In the genomic region with DNA sequence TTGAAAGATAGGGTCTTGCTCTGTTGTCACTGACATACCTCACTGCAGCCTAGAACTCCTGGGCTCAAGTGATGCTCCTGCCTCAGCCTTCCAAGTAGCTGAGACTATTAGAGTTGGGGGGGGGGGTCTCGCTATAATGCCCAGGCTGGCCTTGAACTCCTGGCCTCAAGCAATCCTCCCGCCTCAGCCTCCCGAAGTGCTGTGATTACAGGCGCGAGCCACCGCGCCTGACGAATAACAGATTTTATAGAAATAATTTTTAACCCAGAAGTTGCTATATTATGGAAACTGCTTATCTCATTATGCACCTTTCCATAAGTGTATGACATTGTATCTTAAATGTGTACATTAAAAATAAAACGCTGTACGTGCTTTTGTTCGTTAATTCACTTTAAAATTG, we compare ENCODE assay signal across 7 cellular contexts. TPM values are rescaled to one million over a fixed set of nuclear protein-coding genes. Genes with fewer than 3 reads are reported as not detected.
DNase-seq lines count a peak whose midpoint lies in the region; ATAC-seq lines count a peak whose summit lies in the region.

No MANE protein-coding gene starts in this region.

- intact Hi-C loops in activated T-helper 1 cell treated with anti-CD3 and anti-CD28 coated beads, Interleukin-12 subunit alpha, Interleukin-12 subunit beta, Interleukin-2, Interleukin-4 antibody, amounts not matched to agents 30 ng/mL and 10 ng/mL and 1 ng/mL, durations not matched to agents 14 hours and 24 hours and 36 hours (cut with micrococcal nuclease), result no loop called here

- H3K4me3 ChIP-seq in HUES48 (ENCODE audit: low read depth, low read length) (peak overlapping the region; percentile 96), iPS-18a (ENCODE audit: low read length) (peak overlapping the region; percentile 86)

- H3K27ac Mint-ChIP-seq in activated T-helper 1 cell treated with anti-CD3 and anti-CD28 coated beads, Interleukin-12 subunit alpha, Interleukin-12 subunit beta, Interleukin-2, Interleukin-4 antibody, amounts not matched to agents 30 ng/mL and 10 ng/mL and 1 ng/mL, durations not matched to agents 14 hours and 24 hours and 36 hours, result peak overlapping the region; percentile 98
- peak overlapping the region; percentile 96 to 97 for H3K27ac Mint-ChIP-seq in stimulated activated naive CD8-positive, alpha-beta T cell treated with anti-CD3 and anti-CD28 coated beads, Interleukin-15, amount 100 ng/mL, for 72 hours

- peaks cover 37% of the 10 kb centered on the region for H3K4me1 Mint-ChIP-seq in activated T-helper 1 cell treated with anti-CD3 and anti-CD28 coated beads, Interleukin-12 subunit alpha, Interleukin-12 subunit beta, Interleukin-2, Interleukin-4 antibody, amounts not matched to agents 30 ng/mL and 10 ng/mL and 1 ng/mL, durations not matched to agents 14 hours and 24 hours and 36 hours (ENCODE audit: low read depth)
- peaks cover 59% of the 10 kb centered on the region for H3K4me1 Mint-ChIP-seq in stimulated activated naive CD8-positive, alpha-beta T cell treated with anti-CD3 and anti-CD28 coated beads, Interleukin-15, amount 100 ng/mL, for 72 hours

- no peak for ATAC-seq in stimulated activated naive CD8-positive, alpha-beta T cell treated with anti-CD3 and anti-CD28 coated beads, Interleukin-15, amount 100 ng/mL, for 72 hours

- H3K9me3 Mint-ChIP-seq in activated T-helper 1 cell treated with anti-CD3 and anti-CD28 coated beads, Interleukin-12 subunit alpha, Interleukin-12 subunit beta, Interleukin-2, Interleukin-4 antibody, amounts not matched to agents 30 ng/mL and 10 ng/mL and 1 ng/mL, durations not matched to agents 14 hours and 24 hours and 36 hours, result no peaks in the 10 kb centered on the region
- no peaks in the 10 kb centered on the region for H3K9me3 Mint-ChIP-seq in stimulated activated naive CD8-positive, alpha-beta T cell treated with anti-CD3 and anti-CD28 coated beads, Interleukin-15, amount 100 ng/mL, for 72 hours

- no peak overlapping the region for H3K27ac ChIP-seq in HUES48 (ENCODE audit: low read depth, low read length)
- no peak overlapping the region for H3K27ac ChIP-seq in iPS-18a (ENCODE audit: low read length)

- H3K9me3 ChIP-seq in HUES48 (ENCODE audit: control insufficient read depth, insufficient read depth, low read length) (no peaks in the 10 kb centered on the region), iPS-18a (ENCODE audit: control insufficient read depth, low read depth, low read length) (no peaks in the 10 kb centered on the region)

- H3K27me3 Mint-ChIP-seq in activated T-helper 1 cell treated with anti-CD3 and anti-CD28 coated beads, Interleukin-12 subunit alpha, Interleukin-12 subunit beta, Interleukin-2, Interleukin-4 antibody, amounts not matched to agents 30 ng/mL and 10 ng/mL and 1 ng/mL, durations not matched to agents 14 hours and 24 hours and 36 hours (ENCODE audit: insufficient read depth), result no peaks in the 10 kb centered on the region
- H3K27me3 Mint-ChIP-seq in stimulated activated naive CD8-positive, alpha-beta T cell treated with anti-CD3 and anti-CD28 coated beads, Interleukin-15, amount 100 ng/mL, for 72 hours, result no peaks in the 10 kb centered on the region

- peak overlapping the region; percentile 86 for H3K4me3 Mint-ChIP-seq in activated T-helper 1 cell treated with anti-CD3 and anti-CD28 coated beads, Interleukin-12 subunit alpha, Interleukin-12 subunit beta, Interleukin-2, Interleukin-4 antibody, amounts not matched to agents 30 ng/mL and 10 ng/mL and 1 ng/mL, durations not matched to agents 14 hours and 24 hours and 36 hours
- peak overlapping the region; percentile 93 to 98 for H3K4me3 Mint-ChIP-seq in stimulated activated naive CD8-positive, alpha-beta T cell treated with anti-CD3 and anti-CD28 coated beads, Interleukin-15, amount 100 ng/mL, for 72 hours

- H3K27me3 ChIP-seq in HUES48 (ENCODE audit: control insufficient read depth, insufficient read depth, low read length) (no peaks in the 10 kb centered on the region), iPS-18a (ENCODE audit: control insufficient read depth, insufficient read depth, low read length) (no peaks in the 10 kb centered on the region)

- no peak for DNase-seq in activated T-helper 1 cell treated with anti-CD3 and anti-CD28 coated beads, Interleukin-12 subunit alpha, Interleukin-12 subunit beta, Interleukin-2, Interleukin-4 antibody, amounts not matched to agents 30 ng/mL and 10 ng/mL and 1 ng/mL, durations not matched to agents 14 hours and 24 hours and 36 hours (ENCODE audit: low spot score)
- no peak for DNase-seq in stimulated activated naive CD8-positive, alpha-beta T cell treated with anti-CD3 and anti-CD28 coated beads, Interleukin-15, amount 100 ng/mL, for 72 hours
- no peak for DNase-seq in hepatic stellate cell (ENCODE audit: low spot score)
- no peak for DNase-seq in ureter (ENCODE audit: low spot score)
- no peak for DNase-seq in pons (ENCODE audit: low spot score)

- no peaks in the 10 kb centered on the region for H3K4me1 ChIP-seq in HUES48 (ENCODE audit: control insufficient read depth, insufficient read depth, low read length)
- H3K4me1 ChIP-seq in iPS-18a (ENCODE audit: control insufficient read depth, low read depth, low read length), result peaks cover 5% of the 10 kb centered on the region

- peaks cover 11% of the 10 kb centered on the region for H3K36me3 Mint-ChIP-seq in activated T-helper 1 cell treated with anti-CD3 and anti-CD28 coated beads, Interleukin-12 subunit alpha, Interleukin-12 subunit beta, Interleukin-2, Interleukin-4 antibody, amounts not matched to agents 30 ng/mL and 10 ng/mL and 1 ng/mL, durations not matched to agents 14 hours and 24 hours and 36 hours (ENCODE audit: low read depth)

- H3K9ac ChIP-seq in HUES48 (ENCODE audit: low read depth, low read length), result peak overlapping the region; percentile 77; the same call in 1 of the 2 replicates
- H3K9ac ChIP-seq in iPS-18a (ENCODE audit: low read length), result peak overlapping the region; percentile 71

- H3K36me3 ChIP-seq in HUES48 (ENCODE audit: control insufficient read depth, insufficient read depth, low read length) (no peaks in the 10 kb centered on the region), iPS-18a (ENCODE audit: control insufficient read depth, low read depth, low read length) (no peaks in the 10 kb centered on the region)

RNA-seq across cellular contexts. Expression of a gene that starts 0.8 kb away (rescaled TPM):
- 4.3 and 7.0 TPM in 2 replicates for total RNA-seq in activated T-helper 1 cell treated with anti-CD3 and anti-CD28 coated beads, Interleukin-12 subunit alpha, Interleukin-12 subunit beta, Interleukin-2, Interleukin-4 antibody, amounts not matched to agents 30 ng/mL and 10 ng/mL and 1 ng/mL, durations not matched to agents 14 hours and 24 hours and 36 hours
- total RNA-seq in ureter, result 8.6 TPM

RNA-seq across cellular contexts. Expression of a gene that starts 54.7 kb away (rescaled TPM):
- 142 and 146 TPM in 2 replicates for total RNA-seq in activated T-helper 1 cell treated with anti-CD3 and anti-CD28 coated beads, Interleukin-12 subunit alpha, Interleukin-12 subunit beta, Interleukin-2, Interleukin-4 antibody, amounts not matched to agents 30 ng/mL and 10 ng/mL and 1 ng/mL, durations not matched to agents 14 hours and 24 hours and 36 hours
- 97.8 TPM for total RNA-seq in ureter

RNA-seq across cellular contexts. Expression of a gene that starts 55.7 kb away (rescaled TPM):
- 33.2 and 33.7 TPM in 2 replicates for total RNA-seq in activated T-helper 1 cell treated with anti-CD3 and anti-CD28 coated beads, Interleukin-12 subunit alpha, Interleukin-12 subunit beta, Interleukin-2, Interleukin-4 antibody, amounts not matched to agents 30 ng/mL and 10 ng/mL and 1 ng/mL, durations not matched to agents 14 hours and 24 hours and 36 hours
- total RNA-seq in ureter, result 12.6 TPM
